In the genomic region with DNA sequence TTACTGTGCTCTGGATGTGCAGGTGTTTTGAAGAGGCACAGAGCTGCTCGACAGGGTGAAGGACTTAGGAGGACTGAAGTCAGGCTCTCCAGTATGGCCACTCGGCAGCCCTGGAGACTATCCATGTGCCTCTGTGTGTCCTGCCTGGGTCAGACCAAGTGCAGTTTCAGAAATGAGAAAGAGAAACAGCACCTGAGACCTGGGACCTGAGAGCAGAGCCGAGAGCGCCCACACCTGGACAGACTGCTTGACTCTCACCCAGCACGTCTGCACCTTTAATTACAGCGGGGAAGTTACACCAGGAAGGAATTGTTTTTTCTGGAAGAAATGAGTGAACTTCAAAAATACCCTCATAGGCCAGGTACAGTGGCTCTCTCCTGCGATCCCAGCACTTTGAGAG, we compare ENCODE assay signal across 20 cellular contexts.
"Had no signal": no experiment of that assay in that cellular context is flagged by ENCODE, and none has a peak within 500 bp of the region (broad histone marks: within the 10 kb centered on the region; RNA-seq: fewer than 3 reads in every experiment).

No MANE protein-coding gene starts in this region.

- H3K27ac ChIP-seq: foreskin keratinocyte, parathyroid adenoma, psoas muscle, spleen, tibial artery, upper lobe of left lung, uterus had no signal

- H3K27ac Mint-ChIP-seq: naive B cell; stimulated activated memory B cell treated with anti-CD40 and anti-IgM and Interleukin-4, amounts not matched to agents 10 μg/mL and 1 μg/mL and 100 μg/mL, for 72 hours; stimulated activated naive CD8-positive, alpha-beta T cell treated with anti-CD3 and anti-CD28 coated beads, Interleukin-15, Interleukin-2, amounts not matched to agents 100 ng/mL and 50 ng/mL, for 24 hours had no signal

- H3K4me3 ChIP-seq: psoas muscle, spleen, tibial artery, upper lobe of left lung, uterus had no signal

- H3K27me3 Mint-ChIP-seq: stimulated activated memory B cell treated with anti-CD40 and anti-IgM and Interleukin-4, amounts not matched to agents 10 μg/mL and 1 μg/mL and 100 μg/mL, for 72 hours; stimulated activated naive CD8-positive, alpha-beta T cell treated with anti-CD3 and anti-CD28 coated beads, Interleukin-15, Interleukin-2, amounts not matched to agents 100 ng/mL and 50 ng/mL, for 24 hours had no signal

- H3K9me3 ChIP-seq: psoas muscle, tibial artery, upper lobe of left lung, uterus had no signal

- H3K36me3 Mint-ChIP-seq: naive B cell; stimulated activated memory B cell treated with anti-CD40 and anti-IgM and Interleukin-4, amounts not matched to agents 10 μg/mL and 1 μg/mL and 100 μg/mL, for 72 hours had no signal

- FAIRE-seq: endothelial cell of umbilical vein had no signal

- H2AFZ ChIP-seq: parathyroid adenoma had no signal

- H3K36me3 ChIP-seq: spleen, tibial artery, upper lobe of left lung, uterus had no signal

- H3K4me1 Mint-ChIP-seq: naive B cell had no signal

- H3K79me2 ChIP-seq: parathyroid adenoma had no signal

- H3K4me1 ChIP-seq: foreskin keratinocyte, parathyroid adenoma, psoas muscle, tibial artery, upper lobe of left lung, uterus had no signal

- H3K27me3 ChIP-seq: foreskin keratinocyte, spleen, tibial artery, upper lobe of left lung, uterus had no signal

- H3K9me3 Mint-ChIP-seq: nephron; stimulated activated memory B cell treated with anti-CD40 and anti-IgM and Interleukin-4, amounts not matched to agents 10 μg/mL and 1 μg/mL and 100 μg/mL, for 72 hours; stimulated activated naive CD8-positive, alpha-beta T cell treated with anti-CD3 and anti-CD28 coated beads, Interleukin-15, Interleukin-2, amounts not matched to agents 100 ng/mL and 50 ng/mL, for 24 hours had no signal

- H3K9ac ChIP-seq: parathyroid adenoma had no signal

- DNase-seq: dermis blood vessel endothelial cell; erythroblast; foreskin keratinocyte; kidney glomerular epithelial cell; mesendoderm; naive B cell; psoas muscle; retina; spleen; stimulated activated CD4-positive, alpha-beta T cell treated with anti-CD3 and anti-CD28 coated beads, Interleukin-15, amount 100 ng/mL, for 24 hours; stimulated activated CD4-positive, alpha-beta T cell treated with anti-CD3 and anti-CD28 coated beads, Interleukin-1b, Interleukin-23, amount 100 ng/mL, for 48 hours; stimulated activated CD4-positive, alpha-beta T cell treated with anti-CD3 and anti-CD28 coated beads, Interleukin-4, amount 100 ng/mL, for 24 hours; tibial artery; upper lobe of left lung; uterus had no signal

- H3K4me3 Mint-ChIP-seq: nephron; stimulated activated memory B cell treated with anti-CD40 and anti-IgM and Interleukin-4, amounts not matched to agents 10 μg/mL and 1 μg/mL and 100 μg/mL, for 72 hours; stimulated activated naive CD8-positive, alpha-beta T cell treated with anti-CD3 and anti-CD28 coated beads, Interleukin-15, Interleukin-2, amounts not matched to agents 100 ng/mL and 50 ng/mL, for 24 hours had no signal
